In the genomic region with DNA sequence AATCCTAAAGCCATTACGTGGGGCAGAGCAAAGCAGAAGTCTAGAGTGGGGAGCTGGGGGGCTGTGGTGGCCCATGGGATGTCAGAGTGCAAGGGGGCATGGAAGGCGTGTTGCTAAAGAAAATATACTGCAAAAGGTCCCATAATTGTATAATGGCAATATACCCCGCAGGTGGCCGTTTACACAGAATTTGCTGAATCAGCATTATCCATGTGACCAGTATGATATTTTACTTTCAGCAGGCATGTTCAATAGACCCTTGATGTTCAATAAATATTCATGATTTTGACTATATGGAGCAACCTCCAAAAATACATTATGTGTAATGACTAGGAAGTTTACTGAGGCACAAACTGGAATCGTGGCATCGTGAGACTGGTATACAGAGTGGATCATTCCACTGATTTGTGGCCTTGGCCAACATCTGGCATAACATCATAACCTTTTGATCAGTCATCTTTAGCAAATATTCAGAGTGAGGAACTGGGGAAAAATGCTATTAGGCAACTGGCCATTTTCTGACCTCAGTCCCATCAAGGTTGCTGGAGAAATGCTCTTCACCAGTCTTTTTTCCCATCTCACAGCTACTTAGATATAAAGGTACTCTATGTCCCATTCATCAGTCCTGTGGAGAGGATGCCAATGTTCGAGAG, we compare ENCODE assay signal across 20 cellular contexts. TPM values are rescaled to one million over a fixed set of nuclear protein-coding genes. Genes with fewer than 3 reads are reported as not detected.
A peak's percentile ranks its signal among the peaks of the same experiment; 100 is the strongest.
DNase-seq lines count a peak whose midpoint lies in the region; ATAC-seq and TF ChIP-seq lines count a peak whose summit lies in the region.
"Had no signal": no experiment of that assay in that cellular context is flagged by ENCODE, and none has a peak within 500 bp of the region (broad histone marks: within the 10 kb centered on the region; RNA-seq: fewer than 3 reads in every experiment).

No MANE protein-coding gene starts in this region.

- in situ Hi-C loops in HAP-1 (cut with MboI; ENCODE audit: low sequenced_read_pairs): no loop called here

- no peak overlapping the region for H3K27ac Mint-ChIP-seq in T-cell
- H3K27ac Mint-ChIP-seq: activated CD4-positive, alpha-beta T cell treated with anti-CD3 and anti-CD28 coated beads for 36 hours; CD4-positive, CD25-positive, alpha-beta regulatory T cell; effector memory CD8-positive, alpha-beta T cell had no signal

- no peak for ATAC-seq in T-cell (replicated peaks in 1 of 4)
- ATAC-seq: activated CD4-positive, alpha-beta T cell treated with anti-CD3 and anti-CD28 coated beads for 36 hours; effector memory CD8-positive, alpha-beta T cell; foreskin keratinocyte; left colon; PC-3 had no signal

- H3K4me1 Mint-ChIP-seq in T-cell: no peaks in the 10 kb centered on the region

- no peak for TF ChIP-seq CTCF in adrenal gland (IDR thresholded peaks at IDR 0.05)

- H3K36me3 ChIP-seq in adrenal gland (replicated peaks in 1 of 2) (no peaks in the 10 kb centered on the region), HAP-1 (replicated peaks) (no peaks in the 10 kb centered on the region)
- H3K36me3 ChIP-seq: SJSA1, thoracic aorta had no signal

- CTCF ChIA-PET in T-cell (lab: Charles Lee): no interaction called here

- H3K27me3 Mint-ChIP-seq in T-cell: no peaks in the 10 kb centered on the region
- H3K27me3 Mint-ChIP-seq: activated CD4-positive, alpha-beta T cell treated with anti-CD3 and anti-CD28 coated beads for 36 hours; CD4-positive, CD25-positive, alpha-beta regulatory T cell; effector memory CD8-positive, alpha-beta T cell had no signal

- H3K9me3 ChIP-seq in adrenal gland (replicated peaks in 1 of 3): no peaks in the 10 kb centered on the region
- no peaks in the 10 kb centered on the region for H3K9me3 ChIP-seq in HAP-1
- H3K9me3 ChIP-seq: SJSA1, thoracic aorta had no signal

- no peak overlapping the region for H3K4me3 Mint-ChIP-seq in T-cell
- H3K4me3 Mint-ChIP-seq: activated CD4-positive, alpha-beta T cell treated with anti-CD3 and anti-CD28 coated beads for 36 hours; CD4-positive, CD25-positive, alpha-beta regulatory T cell; effector memory CD8-positive, alpha-beta T cell had no signal

- intact Hi-C loops in adrenal gland (cut with DNase I): no loop called here

- peak overlapping the region; percentile 13 to 86 (median 58) for H3K27ac ChIP-seq in adrenal gland
- H3K27ac ChIP-seq: foreskin keratinocyte, SJSA1, thoracic aorta had no signal

- peaks cover 44% of the 10 kb centered on the region for H3K36me3 Mint-ChIP-seq in T-cell

- DNase-seq in GM04503 (ENCODE audit: low read depth): peak; percentile 82
- DNase-seq in adrenal gland: peak; percentile 45 to 79 (median 69)
- peak; percentile 5 for DNase-seq in glomerular visceral epithelial cell (ENCODE audit: extremely low spot score)
- DNase-seq in stromal cell of bone marrow (ENCODE audit: low read depth): peak; percentile 25
- DNase-seq in SW 1271 (lab: John Stamatoyannopoulos, UW): no peak
- no peak for DNase-seq in T-cell
- DNase-seq in HAP-1 (ENCODE audit: low spot score in 2 of 2): no peak
- no peak for DNase-seq in dedifferentiated amniotic fluid mesenchymal stem cell (ENCODE audit: extremely low spot score)
- DNase-seq: activated CD4-positive, alpha-beta T cell treated with anti-CD3 and anti-CD28 coated beads for 36 hours; CD4-positive, CD25-positive, alpha-beta regulatory T cell; effector memory CD8-positive, alpha-beta T cell; left colon; midbrain; NCI-H1417; NCI-H2171; NCI-H526 treated with DMSO at 0.1 percent for 48 hours; PC-3 had no signal

- 66 to 71% (median 69%) methylated on average over 7 of the region's 7 CpGs for WGBS in adrenal gland, 4 donors

- H3K9me3 Mint-ChIP-seq in T-cell: peaks cover 0 to 10% (median 3%) of the 10 kb centered on the region in 3 donors

- no peak for TF ChIP-seq POLR2A in adrenal gland (IDR thresholded peaks at IDR 0.05)

- H3K27me3 ChIP-seq in adrenal gland: no peaks in the 10 kb centered on the region
- no peaks in the 10 kb centered on the region; the same call in 1 of the 2 replicates for H3K27me3 ChIP-seq in HAP-1 (ENCODE audit: low read depth)
- H3K27me3 ChIP-seq: foreskin keratinocyte, SJSA1 had no signal

- peaks cover 4 to 27% of the 10 kb centered on the region in 2 donors for H3K4me1 ChIP-seq in adrenal gland (replicated peaks in 1 of 2)
- H3K4me1 ChIP-seq in HAP-1: no peaks in the 10 kb centered on the region
- H3K4me1 ChIP-seq: SJSA1 had no signal

- POLR2A ChIA-PET in T-cell (lab: Charles Lee): no interaction called here

- H3K4me3 ChIP-seq in adrenal gland (no peak overlapping the region), HAP-1 (no peak overlapping the region)
- H3K4me3 ChIP-seq: SJSA1, thoracic aorta had no signal

RNA-seq across cellular contexts. Expression of gene PPP2R1B, which starts 29.3 kb away (rescaled TPM):
- total RNA-seq in adrenal gland (10 to 100 TPM; 16.8 to 58.1 (median 32.2) TPM), T-cell (10 to 100 TPM; 34.2 to 44.1 (median 37.4) TPM)
- 10 to 100 TPM; 10.3 to 37.7 (median 12.8) TPM for polyA plus RNA-seq in adrenal gland

Comparison
In these comparisons a context has a peak if more than half of its experiments do, and no peak if none do; other contexts are left out.
1. DNase-seq: peak in GM04503 (single experiment), adrenal gland (7 of 7), glomerular visceral epithelial cell (single experiment) and stromal cell of bone marrow (single experiment); none in SW 1271 (0 of 2), T-cell (0 of 34), HAP-1 (0 of 2) and dedifferentiated amniotic fluid mesenchymal stem cell (single experiment).